Comparison of ENCODE assay signal across 9 cellular contexts in the genomic region with DNA sequence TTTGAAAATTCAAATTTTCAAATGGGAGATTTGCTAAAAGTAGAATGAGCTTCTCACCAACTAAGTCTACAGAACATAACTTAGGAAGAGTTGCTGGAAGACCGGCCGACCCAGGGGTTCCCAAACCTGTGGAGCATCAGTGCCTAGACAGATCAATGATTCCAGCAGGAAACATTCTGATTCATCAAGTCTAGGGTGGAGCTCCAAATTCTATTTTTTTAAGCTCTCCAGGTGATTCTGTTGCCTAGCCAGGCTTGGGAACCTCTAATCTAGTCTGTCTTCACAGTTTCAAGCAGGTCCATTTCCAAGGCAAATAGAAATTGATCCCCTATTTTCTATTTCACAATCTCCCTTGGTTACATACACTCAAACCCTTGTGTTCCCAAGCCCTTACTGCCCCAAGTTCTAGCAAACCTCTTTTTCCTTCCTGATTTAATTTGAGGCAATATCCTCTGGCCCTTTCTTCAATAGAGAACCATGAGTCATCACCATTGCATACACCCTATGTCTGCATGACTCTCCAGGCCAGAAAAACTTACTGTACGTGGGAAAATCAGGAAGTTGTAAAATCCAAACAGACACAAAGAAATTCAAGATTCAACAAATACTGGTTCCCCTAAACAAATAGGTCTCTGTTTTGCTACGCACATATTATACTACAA. TPM values are rescaled to one million over a fixed set of nuclear protein-coding genes. Genes with fewer than 3 reads are reported as not detected.
DNase-seq lines count a peak whose midpoint lies in the region; ATAC-seq and TF ChIP-seq lines count a peak whose summit lies in the region.
"Had no signal": no experiment of that assay in that cellular context is flagged by ENCODE, and none has a peak within 500 bp of the region (broad histone marks: within the 10 kb centered on the region; RNA-seq: fewer than 3 reads in every experiment).

No MANE protein-coding gene starts in this region.

- H3K9me2 ChIP-seq in MM.1S (replicated peaks; ENCODE audit: insufficient read depth, low read length): no peaks in the 10 kb centered on the region

- H2AFZ ChIP-seq in MM.1S (ENCODE audit: low read length): no peak overlapping the region

- no peaks in the 10 kb centered on the region for H4K20me1 ChIP-seq in MM.1S (ENCODE audit: insufficient read depth, low read length)

- ATAC-seq in sciatic nerve (peak; percentile 72), GM21529 (IDR thresholded peaks at IDR 0.05; ENCODE audit: unreplicated experiment) (no peak), GM21423 (IDR thresholded peaks at IDR 0.05; ENCODE audit: unreplicated experiment) (no peak), HG02840 (IDR thresholded peaks at IDR 0.05; ENCODE audit: low FRiP score, unreplicated experiment) (no peak)
- ATAC-seq: GM12878 had no signal

- no peak for TF ChIP-seq CTCF in MM.1S (IDR thresholded peaks at IDR 0.05; ENCODE audit: low read length)

- H3K4me2 ChIP-seq in MM.1S (ENCODE audit: low read depth, low read length): no peak overlapping the region

- no peaks in the 10 kb centered on the region for H3K9me3 ChIP-seq in MM.1S (replicated peaks; ENCODE audit: insufficient read depth, low read length)

- intact Hi-C loops in sciatic nerve (cut with DNase I): no loop called here

- H3K79me2 ChIP-seq in MM.1S (ENCODE audit: low read length): peaks cover 56% of the 10 kb centered on the region

- H3K4me1 ChIP-seq in MM.1S (ENCODE audit: low read length): peaks cover 8% of the 10 kb centered on the region; the same call in 1 of the 2 replicates

- DNase-seq in GM04504 (ENCODE audit: low read depth) (peak; percentile 81), SIG-M5 (lab: John Stamatoyannopoulos, UW) (peak; percentile 64), fibroblast of gingiva (ENCODE audit: low read depth) (peak; percentile 86), sciatic nerve (ENCODE audit: low spot score) (no peak), MM.1S (no peak)

- no peak overlapping the region for H3K27ac ChIP-seq in MM.1S (ENCODE audit: low read length)

- no peaks in the 10 kb centered on the region for H3K27me3 ChIP-seq in MM.1S (replicated peaks; ENCODE audit: insufficient read depth, low read length)

- no peak overlapping the region for H3K9ac ChIP-seq in MM.1S (ENCODE audit: low read length)

- H3K4me3 ChIP-seq in MM.1S (ENCODE audit: low read length): no peak overlapping the region
- H3K4me3 ChIP-seq: GM12878 had no signal

- H3F3A ChIP-seq in MM.1S (ENCODE audit: insufficient read depth, low read length): no peaks in the 10 kb centered on the region

- no peaks in the 10 kb centered on the region for H3K36me3 ChIP-seq in MM.1S (replicated peaks; ENCODE audit: insufficient read depth, low read length)

RNA-seq across cellular contexts. Expression of gene ATXN1, which starts 8.9 kb away (rescaled TPM):
- total RNA-seq in sciatic nerve: 70.0 TPM

Comparison
In these comparisons a context has a peak if more than half of its experiments do, and no peak if none do; other contexts are left out.
1. DNase-seq: peak in GM04504 (single experiment), SIG-M5 (single experiment) and fibroblast of gingiva (single experiment); none in sciatic nerve (single experiment) and MM.1S (single experiment).